8 cellular contexts compared by ENCODE assay signal in the genomic region with DNA sequence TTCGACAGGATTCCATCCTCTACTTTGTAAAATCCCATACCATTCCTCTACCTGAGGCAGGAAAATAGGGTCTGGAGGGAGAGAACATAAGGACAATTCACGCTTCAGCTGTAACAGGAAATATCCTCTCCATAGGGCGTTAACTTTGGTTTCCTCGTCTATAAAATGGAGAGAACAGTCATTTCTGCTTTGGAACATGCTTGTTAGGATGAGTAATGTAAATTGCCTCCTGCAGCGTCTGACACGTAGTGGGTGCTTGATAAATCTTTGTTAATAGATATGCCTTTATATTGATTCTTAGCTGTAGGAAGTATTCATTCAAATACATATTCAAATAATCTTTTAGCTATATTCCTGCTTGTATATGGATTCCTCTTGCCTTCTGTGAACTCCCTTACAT. TPM values are rescaled to one million over a fixed set of nuclear protein-coding genes. Genes with fewer than 3 reads are reported as not detected.
A peak's percentile ranks its signal among the peaks of the same experiment; 100 is the strongest.
DNase-seq lines count a peak whose midpoint lies in the region; ATAC-seq and TF ChIP-seq lines count a peak whose summit lies in the region.

No MANE protein-coding gene starts in this region.

- CTCF ChIA-PET in activated CD8-positive, alpha-beta memory T cell treated with anti-CD3 and anti-CD28 coated beads, Interleukin-2, amount 10 ng/mL, durations not matched to agents 7 days and 5 days (lab: Charles Lee), result interaction anchor here (0.9 to 7.5 kb wide), 6 partner anchors 13 to 95 kb away, joined by 3 to 149 read pairs (median 5); no protein-coding TSS in a partner anchor

- H3K9me3 ChIP-seq in OCI-LY3 (ENCODE audit: insufficient read depth, low read length) (no peaks in the 10 kb centered on the region), endodermal cell (ENCODE audit: control insufficient read depth, low read length) (no peaks in the 10 kb centered on the region), psoas muscle (no peaks in the 10 kb centered on the region)

- H3K27ac Mint-ChIP-seq in activated CD8-positive, alpha-beta memory T cell treated with anti-CD3 and anti-CD28 coated beads, Interleukin-2, amount 10 ng/mL, durations not matched to agents 7 days and 5 days, result peak overlapping the region; percentile 96
- peak overlapping the region; percentile 92 for H3K27ac Mint-ChIP-seq in endodermal cell

- peak overlapping the region; percentile 100 for H3K4me3 Mint-ChIP-seq in activated CD8-positive, alpha-beta memory T cell treated with anti-CD3 and anti-CD28 coated beads, Interleukin-2, amount 10 ng/mL, durations not matched to agents 7 days and 5 days
- H3K4me3 Mint-ChIP-seq in endodermal cell, result peak overlapping the region; percentile 89

- 77 to 80% methylated on average over 1 to 6 of the region's 6 CpGs for whole genome bisulfite sequencing in endodermal cell (ENCODE audit: insufficient coverage in 1 of 2, insufficient read length in 1 of 2), 2 experiments
- WGBS in psoas muscle, 3 donors, result 77 to 81% (median 79%) methylated on average over 6 of the region's 6 CpGs

- H3K36me3 ChIP-seq in OCI-LY3 (replicated peaks; ENCODE audit: low read depth, low read length), result peaks cover 3% of the 10 kb centered on the region
- H3K36me3 ChIP-seq in endodermal cell (ENCODE audit: control insufficient read depth, insufficient read depth, low read length), result peaks cover 16% of the 10 kb centered on the region
- peaks cover 3 to 14% of the 10 kb centered on the region in 2 donors for H3K36me3 ChIP-seq in psoas muscle (ENCODE audit: insufficient read depth in 1 of 2, low read depth in 1 of 2)

- TF ChIP-seq POLR2A in GM18505 (IDR thresholded peaks at IDR 0.05; ENCODE audit: borderline replicate concordance, extremely low read depth, insufficient read depth, insufficient read length), result no peak

- peaks cover 39% of the 10 kb centered on the region for H3K27me3 ChIP-seq in OCI-LY3 (ENCODE audit: low read depth, low read length)
- no peaks in the 10 kb centered on the region for H3K27me3 ChIP-seq in endodermal cell (ENCODE audit: control insufficient read depth, insufficient read depth, low read length, poor library complexity, severe bottlenecking)
- H3K27me3 ChIP-seq in psoas muscle (ENCODE audit: insufficient read depth in 3 of 3, low read length in 2 of 3), result no peaks in the 10 kb centered on the region

- no peak overlapping the region for H3K9ac ChIP-seq in OCI-LY3 (ENCODE audit: low read length)
- no peak overlapping the region for H3K9ac ChIP-seq in endodermal cell (ENCODE audit: extremely low read depth, low read length, poor library complexity, severe bottlenecking)

- no peak for DNase-seq in activated CD8-positive, alpha-beta memory T cell treated with anti-CD3 and anti-CD28 coated beads, Interleukin-2, amount 10 ng/mL, durations not matched to agents 7 days and 5 days
- DNase-seq in activated CD8-positive, alpha-beta memory T cell treated with anti-CD3 and anti-CD28 coated beads, Interleukin-2, amount 50 U/mL, for 48 hours, result no peak
- DNase-seq in endodermal cell (no peak), psoas muscle (no peak), SW480 (ENCODE audit: low spot score) (no peak), H4 (ENCODE audit: low spot score) (no peak)

- H3K9me3 Mint-ChIP-seq in activated CD8-positive, alpha-beta memory T cell treated with anti-CD3 and anti-CD28 coated beads, Interleukin-2, amount 10 ng/mL, durations not matched to agents 7 days and 5 days (ENCODE audit: low read depth), result no peaks in the 10 kb centered on the region
- no peaks in the 10 kb centered on the region for H3K9me3 Mint-ChIP-seq in endodermal cell

- no peak overlapping the region for H2AFZ ChIP-seq in OCI-LY3 (ENCODE audit: low read depth, low read length)

- H3K4me1 ChIP-seq in OCI-LY3 (ENCODE audit: low read length) (peaks cover 42% of the 10 kb centered on the region), endodermal cell (ENCODE audit: control insufficient read depth, insufficient read depth, low read length) (no peaks in the 10 kb centered on the region), psoas muscle (peaks cover 13% of the 10 kb centered on the region)

- peaks cover 20% of the 10 kb centered on the region for H3K79me2 ChIP-seq in OCI-LY3 (ENCODE audit: low read length)

- H3K36me3 Mint-ChIP-seq in activated CD8-positive, alpha-beta memory T cell treated with anti-CD3 and anti-CD28 coated beads, Interleukin-2, amount 10 ng/mL, durations not matched to agents 7 days and 5 days, result peaks cover 42% of the 10 kb centered on the region
- H3K36me3 Mint-ChIP-seq in endodermal cell (ENCODE audit: low read depth), result peaks cover 2% of the 10 kb centered on the region

- intact Hi-C loops in psoas muscle (cut with DNase I), result loop anchor here (1.0 to 5.0 kb wide), 3 partner anchors 92 to 140 kb away; partner anchors contain the start of gene ZFR (in 1 of the 2)

- H3K4me2 ChIP-seq in OCI-LY3 (ENCODE audit: low read length), result peak overlapping the region; percentile 42

- TF ChIP-seq CTCF in OCI-LY3 (IDR thresholded peaks at IDR 0.05; ENCODE audit: low read depth, low read length) (no peak), endodermal cell (conservative IDR thresholded peaks at IDR 0.05) (no peak), psoas muscle (IDR thresholded peaks at IDR 0.05) (no peak)

- ATAC-seq in activated CD8-positive, alpha-beta memory T cell treated with anti-CD3 and anti-CD28 coated beads, Interleukin-2, amount 10 ng/mL, durations not matched to agents 7 days and 5 days, result no peak
- ATAC-seq in psoas muscle (no peak), GM18505 (IDR thresholded peaks at IDR 0.05; ENCODE audit: unreplicated experiment) (no peak)

- peak overlapping the region; percentile 81; the same call in 1 of the 2 replicates for H3K4me3 ChIP-seq in OCI-LY3 (ENCODE audit: low read length)
- H3K4me3 ChIP-seq in endodermal cell (ENCODE audit: low read length), result peak overlapping the region; percentile 97
- peak overlapping the region; percentile 96 for H3K4me3 ChIP-seq in psoas muscle

- H4K20me1 ChIP-seq in OCI-LY3 (ENCODE audit: insufficient read depth, low read length), result peaks cover 36% of the 10 kb centered on the region

- no peaks in the 10 kb centered on the region for H3K27me3 Mint-ChIP-seq in activated CD8-positive, alpha-beta memory T cell treated with anti-CD3 and anti-CD28 coated beads, Interleukin-2, amount 10 ng/mL, durations not matched to agents 7 days and 5 days
- peaks cover 4% of the 10 kb centered on the region for H3K27me3 Mint-ChIP-seq in endodermal cell (ENCODE audit: insufficient read depth)

- H3K27ac ChIP-seq in OCI-LY3 (ENCODE audit: low read length), result no peak overlapping the region
- H3K27ac ChIP-seq in endodermal cell (ENCODE audit: low read depth, low read length), result no peak overlapping the region
- no peak overlapping the region for H3K27ac ChIP-seq in psoas muscle

- peaks cover 73% of the 10 kb centered on the region for H3K4me1 Mint-ChIP-seq in activated CD8-positive, alpha-beta memory T cell treated with anti-CD3 and anti-CD28 coated beads, Interleukin-2, amount 10 ng/mL, durations not matched to agents 7 days and 5 days
- H3K4me1 Mint-ChIP-seq in endodermal cell, result peaks cover 27% of the 10 kb centered on the region

RNA-seq across cellular contexts. Expression of gene SUB1, which starts 0.7 kb away (rescaled TPM):
- 100 to 1,000 TPM; 525 to 528 TPM for total RNA-seq in activated CD8-positive, alpha-beta memory T cell treated with anti-CD3 and anti-CD28 coated beads, Interleukin-2, amount 10 ng/mL, durations not matched to agents 7 days and 5 days
- total RNA-seq in endodermal cell (100 to 1,000 TPM; 230 to 288 TPM), psoas muscle (100 to 1,000 TPM; 112 to 174 (median 150) TPM)
- polyA plus RNA-seq in endodermal cell (2013, experiment 1 of 2), result 195 TPM
- polyA plus RNA-seq in endodermal cell (2013, experiment 2 of 2), result 208 TPM
- polyA plus RNA-seq in psoas muscle, result 100 to 1,000 TPM; 102 to 175 (median 138) TPM
- total RNA-seq in H4 (2014; rRNA removed; shearing (Covaris generic)), result 536 and 602 TPM in 2 replicates
